Comparison of ENCODE assay signal across 9 cellular contexts in the genomic region with DNA sequence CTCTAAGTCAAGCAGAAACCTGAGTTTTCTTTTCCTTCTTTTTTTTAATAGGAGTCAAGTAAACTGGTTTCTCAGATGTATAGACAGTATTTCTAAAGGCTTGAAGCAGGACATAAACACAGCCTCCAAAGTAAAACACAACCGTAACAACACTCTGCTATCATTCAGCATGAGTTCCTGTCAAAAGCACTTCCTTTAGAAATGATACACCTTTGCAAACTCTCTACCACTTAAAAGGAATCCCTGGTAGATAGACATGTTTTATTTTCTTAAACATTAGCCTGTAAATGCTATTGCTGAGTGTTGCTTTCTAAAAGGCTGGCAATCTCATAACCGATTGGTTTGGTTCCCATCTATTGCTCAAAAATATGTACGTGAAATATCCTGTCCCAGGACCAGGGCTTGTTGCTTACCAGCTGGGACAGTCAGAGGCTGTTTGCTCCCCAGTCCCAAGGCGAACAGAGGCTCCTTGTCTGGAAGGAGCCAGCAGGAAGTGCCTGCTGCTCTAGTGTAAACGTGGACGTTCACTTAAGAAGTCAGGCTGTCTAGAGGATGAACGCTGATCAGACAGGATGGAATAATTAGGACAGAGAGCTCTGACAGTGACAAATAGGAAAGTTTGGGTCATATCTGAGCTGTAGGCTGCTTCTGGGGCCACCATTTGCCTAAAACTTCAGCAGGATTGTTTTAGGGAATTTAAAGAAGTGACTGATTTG.
DNase-seq lines count a peak whose midpoint lies in the region; ATAC-seq and TF ChIP-seq lines count a peak whose summit lies in the region.
"Had no signal": no experiment of that assay in that cellular context is flagged by ENCODE, and none has a peak within 500 bp of the region (broad histone marks: within the 10 kb centered on the region; RNA-seq: fewer than 3 reads in every experiment).

No MANE protein-coding gene starts in this region.

- H3K36me3 Mint-ChIP-seq in Caco-2 (ENCODE audit: insufficient read depth, unreplicated experiment), result no peaks in the 10 kb centered on the region
- no peaks in the 10 kb centered on the region for H3K36me3 Mint-ChIP-seq in T-helper 2 cell treated with Interferon-gamma antibody and Interleukin-4, amounts not matched to agents 5 μg/mL and 100 μg/mL, for 36 hours (ENCODE audit: low read depth)

- no TSS peak for BruUV-seq in Caco-2 (replicated peaks; lab: Mats Ljungman, UMichigan)

- intact Hi-C loops in Caco-2 (cut with micrococcal nuclease; ENCODE audit: unreplicated experiment), result no loop called here

- CTCF ChIA-PET in Caco-2 (lab: Charles Lee), result no interaction called here

- no peaks in the 10 kb centered on the region for H3K9me3 Mint-ChIP-seq in Caco-2 (ENCODE audit: unreplicated experiment)
- no peaks in the 10 kb centered on the region for H3K9me3 Mint-ChIP-seq in T-helper 2 cell treated with Interferon-gamma antibody and Interleukin-4, amounts not matched to agents 5 μg/mL and 100 μg/mL, for 36 hours

- H3K4me3 ChIP-seq in Caco-2 (ENCODE audit: low read depth, low read length) (no peak overlapping the region), neuron (ENCODE audit: low read length) (peak overlapping the region; percentile 27)
- H3K4me3 ChIP-seq: vagina had no signal

- TF ChIP-seq CTCF in Caco-2 (IDR thresholded peaks at IDR 0.05; ENCODE audit: insufficient read depth in 1 of 2, low read depth in 1 of 2, low read length in 1 of 2, severe bottlenecking in 1 of 2, unreplicated experiment in 1 of 2), result no peak

- ATAC-seq in HG03439 (IDR thresholded peaks at IDR 0.05; ENCODE audit: unreplicated experiment) (no peak), GM19324 (IDR thresholded peaks at IDR 0.05; ENCODE audit: low FRiP score, unreplicated experiment) (no peak), GM18498 (IDR thresholded peaks at IDR 0.05; ENCODE audit: unreplicated experiment) (no peak)

- H3K27me3 Mint-ChIP-seq in Caco-2 (ENCODE audit: insufficient read depth, unreplicated experiment), result no peaks in the 10 kb centered on the region
- H3K27me3 Mint-ChIP-seq in T-helper 2 cell treated with Interferon-gamma antibody and Interleukin-4, amounts not matched to agents 5 μg/mL and 100 μg/mL, for 36 hours (ENCODE audit: low read depth), result peaks cover 13% of the 10 kb centered on the region

- H3K9me3 ChIP-seq in Caco-2 (no peaks in the 10 kb centered on the region), neuron (ENCODE audit: low read length) (no peaks in the 10 kb centered on the region)
- H3K9me3 ChIP-seq: vagina had no signal

- peaks cover 13% of the 10 kb centered on the region for H3K4me1 Mint-ChIP-seq in Caco-2 (ENCODE audit: low read depth, unreplicated experiment)
- peaks cover 13% of the 10 kb centered on the region for H3K4me1 Mint-ChIP-seq in T-helper 2 cell treated with Interferon-gamma antibody and Interleukin-4, amounts not matched to agents 5 μg/mL and 100 μg/mL, for 36 hours (ENCODE audit: low read depth)

- DNase-seq in Caco-2 (no peak), fibroblast of peridontal ligament (ENCODE audit: extremely low read depth) (peak; percentile 61), NCI-H524 (lab: John Stamatoyannopoulos, UW) (no peak)
- no peak for DNase-seq in T-helper 2 cell treated with Interferon-gamma antibody and Interleukin-4, amounts not matched to agents 5 μg/mL and 100 μg/mL, for 36 hours (ENCODE audit: low spot score)

- no peaks in the 10 kb centered on the region for H3K36me3 ChIP-seq in Caco-2 (ENCODE audit: control insufficient read depth, insufficient read depth, low read length)
- no peaks in the 10 kb centered on the region for H3K36me3 ChIP-seq in neuron (ENCODE audit: insufficient read depth, low read length)
- H3K36me3 ChIP-seq: vagina had no signal

- POLR2A ChIA-PET in Caco-2 (lab: Charles Lee), result interaction anchor here (0.7 kb wide), 1 partner anchor 60 kb away, joined by 6 read pairs; no protein-coding TSS in a partner anchor

- H3K27ac Mint-ChIP-seq in Caco-2 (ENCODE audit: unreplicated experiment), result peak overlapping the region; percentile 55
- peak overlapping the region; percentile 34 for H3K27ac Mint-ChIP-seq in T-helper 2 cell treated with Interferon-gamma antibody and Interleukin-4, amounts not matched to agents 5 μg/mL and 100 μg/mL, for 36 hours

- H3K4me3 Mint-ChIP-seq in Caco-2 (ENCODE audit: unreplicated experiment), result no peak overlapping the region
- no peak overlapping the region for H3K4me3 Mint-ChIP-seq in T-helper 2 cell treated with Interferon-gamma antibody and Interleukin-4, amounts not matched to agents 5 μg/mL and 100 μg/mL, for 36 hours

- H2AFZ ChIP-seq in neuron (ENCODE audit: low read depth, low read length), result peak overlapping the region; percentile 67

- H3K4me1 ChIP-seq in Caco-2 (peaks cover 8% of the 10 kb centered on the region; the same call in 1 of the 2 replicates), neuron (ENCODE audit: insufficient read depth, low read length) (peaks cover 31% of the 10 kb centered on the region)

- no peaks in the 10 kb centered on the region for H3K27me3 ChIP-seq in Caco-2 (replicated peaks; ENCODE audit: control insufficient read depth, insufficient read depth, low read length)
- no peaks in the 10 kb centered on the region for H3K27me3 ChIP-seq in neuron (ENCODE audit: insufficient read depth, low read length)
- H3K27me3 ChIP-seq: vagina had no signal
